ENCODE assay signal across 9 cellular contexts in genomic region chr18:48806551-48807261, GRCh38.
DNase-seq lines count a peak whose midpoint lies in the region; ATAC-seq and TF ChIP-seq lines count a peak whose summit lies in the region.
"Had no signal": no experiment of that assay in that cellular context is flagged by ENCODE, and none has a peak within 500 bp of the region (broad histone marks: within the 10 kb centered on the region; RNA-seq: fewer than 3 reads in every experiment).

No MANE protein-coding gene starts in this region.

- H3K27me3 ChIP-seq in WERI-Rb-1 (ENCODE audit: insufficient read depth, low read depth, severe bottlenecking) (no peaks in the 10 kb centered on the region), esophagus (ENCODE audit: control insufficient read depth in 1 of 2, insufficient read depth in 2 of 2, low read length in 2 of 2) (no peaks in the 10 kb centered on the region)

- H3K4me3 ChIP-seq in WERI-Rb-1 (ENCODE audit: low read depth, low read length) (no peak overlapping the region), esophagus (ENCODE audit: low read depth in 1 of 2, low read length in 2 of 2) (no peak overlapping the region)

- peaks cover 20% of the 10 kb centered on the region for H3K36me3 ChIP-seq in WERI-Rb-1
- peaks cover 0 to 9% of the 10 kb centered on the region in 2 donors for H3K36me3 ChIP-seq in esophagus (ENCODE audit: control insufficient read depth in 2 of 2, insufficient read depth in 2 of 2, low read length in 1 of 2)

- TF ChIP-seq CTCF in WERI-Rb-1 (IDR thresholded peaks at IDR 0.05; ENCODE audit: low read depth, low read length): no peak

- no peak overlapping the region for H3K27ac ChIP-seq in WERI-Rb-1
- peak overlapping the region; percentile 33 to 54 for H3K27ac ChIP-seq in esophagus (ENCODE audit: low read depth in 2 of 2, low read length in 1 of 2)

- ATAC-seq in GM18868 (IDR thresholded peaks at IDR 0.05; ENCODE audit: unreplicated experiment): no peak

- H3K4me1 ChIP-seq in esophagus (ENCODE audit: control insufficient read depth in 2 of 2, insufficient read depth in 2 of 2, low read length in 1 of 2): peaks cover 8 to 11% of the 10 kb centered on the region in 2 donors

- WGBS in esophagus, 2 donors: 61 to 65% methylated on average over 11 of the region's 11 CpGs

- DNase-seq in EH (ENCODE audit: low read depth) (peak; percentile 53), WERI-Rb-1 (peak; percentile 3), pons (ENCODE audit: low spot score) (peak; percentile 38), germinal center (ENCODE audit: low spot score) (no peak), NCI-H187 (lab: John Stamatoyannopoulos, UW) (no peak)
- DNase-seq in stimulated activated CD4-positive, alpha-beta T cell treated with anti-CD3 and anti-CD28 coated beads, Interleukin-4, amount 100 ng/mL, for 1 hour: no peak
- DNase-seq: effector CD8-positive, alpha-beta T cell had no signal

- no peaks in the 10 kb centered on the region for H3K9me3 ChIP-seq in WERI-Rb-1 (ENCODE audit: severe bottlenecking)
- no peaks in the 10 kb centered on the region for H3K9me3 ChIP-seq in esophagus (ENCODE audit: control insufficient read depth in 2 of 2, insufficient read depth in 1 of 2, low read depth in 1 of 2, low read length in 1 of 2)

Comparison
In these comparisons a context has a peak if more than half of its experiments do, and no peak if none do; other contexts are left out.
1. DNase-seq: peak in EH (single experiment), WERI-Rb-1 (single experiment) and pons (single experiment); none in germinal center (single experiment), stimulated activated CD4-positive, alpha-beta T cell treated with anti-CD3 and anti-CD28 coated beads, Interleukin-4, amount 100 ng/mL, for 1 hour (single experiment) and NCI-H187 (0 of 2).